31 cellular contexts compared by ENCODE assay signal in the genomic region with DNA sequence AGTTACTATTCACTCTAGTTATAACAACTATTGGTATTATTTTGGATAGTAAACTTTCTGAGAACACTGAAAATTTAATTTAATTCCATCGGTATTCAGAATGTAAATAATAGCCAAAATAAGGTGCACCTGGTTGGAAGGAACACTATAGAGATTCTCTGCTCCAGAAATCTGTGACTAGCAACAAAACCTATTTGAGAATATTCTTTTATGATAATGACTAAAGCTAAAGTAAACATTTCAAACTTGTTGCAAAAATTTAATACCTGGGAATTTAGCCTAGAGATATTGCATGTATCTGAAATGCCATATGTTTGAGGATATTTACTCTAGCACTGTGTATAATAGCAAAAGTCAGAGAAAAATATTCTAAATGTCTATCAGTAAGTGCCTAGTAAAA.
"Had no signal": no experiment of that assay in that cellular context is flagged by ENCODE, and none has a peak within 500 bp of the region (broad histone marks: within the 10 kb centered on the region; RNA-seq: fewer than 3 reads in every experiment).

No MANE protein-coding gene starts in this region.

- H3K9me3 ChIP-seq: adrenal gland, ascending aorta, body of pancreas, breast epithelium had no signal

- H3K36me3 ChIP-seq: adrenal gland, ascending aorta, brain microvascular endothelial cell, breast epithelium, cardiac muscle cell had no signal

- H3K4me1 ChIP-seq: adrenal gland, ascending aorta, body of pancreas, breast epithelium had no signal

- H3K27ac ChIP-seq: adrenal gland, ascending aorta, body of pancreas, brain microvascular endothelial cell, cardiac muscle cell had no signal

- DNase-seq: activated effector memory CD4-positive, alpha-beta T cell treated with anti-CD3 and anti-CD28 coated beads, Interleukin-2, amount 50 U/mL, for 16 hours; activated effector memory CD4-positive, alpha-beta T cell treated with Interleukin-2 at 50 U/mL for 16 hours; activated gamma-delta T cell; activated gamma-delta T cell treated with Interleukin-2 at 50 U/mL for 16 hours; activated naive CD4-positive, alpha-beta T cell; activated naive CD4-positive, alpha-beta T cell treated with anti-CD3 and anti-CD28 coated beads for 36 hours; activated naive CD4-positive, alpha-beta T cell treated with anti-CD3 and anti-CD28 coated beads, Interleukin-2, amount 10 ng/mL, durations not matched to agents 7 days and 5 days; activated naive CD4-positive, alpha-beta T cell treated with anti-CD3 and anti-CD28 coated beads, Interleukin-2, amount 50 U/mL, for 16 hours; activated naive CD4-positive, alpha-beta T cell treated with Interleukin-2 at 50 U/mL for 16 hours; activated naive CD8-positive, alpha-beta T cell treated with anti-CD3 and anti-CD28 coated beads for 36 hours; activated naive CD8-positive, alpha-beta T cell treated with anti-CD3 and anti-CD28 coated beads, Interleukin-2, amount 10 ng/mL, durations not matched to agents 7 days and 5 days; activated naive CD8-positive, alpha-beta T cell treated with anti-CD3 and anti-CD28 coated beads, Interleukin-2, amount 50 U/mL, for 24 hours; activated T-cell treated with anti-CD3 and anti-CD28 coated beads, Interleukin-2, amount 50 U/mL, for 24 hours; activated T-cell treated with anti-CD3 and anti-CD28 coated beads, Interleukin-2, amount 50 U/mL, for 4 hours; activated T-cell treated with anti-CD3 and anti-CD28 coated beads, Interleukin-2, amount 50 U/mL, for 48 hours; activated T-cell treated with anti-CD3 and anti-CD28 coated beads, Interleukin-2, amount 50 U/mL, for 72 hours; adrenal gland; amniotic stem cell; amygdala; anterior cingulate cortex; aorta; body of pancreas; brain microvascular endothelial cell; caudate nucleus; central memory CD4-positive, alpha-beta T cell; cerebellar nuclear complex had no signal

- ATAC-seq: activated naive CD4-positive, alpha-beta T cell treated with anti-CD3 and anti-CD28 coated beads, Interleukin-2, amount 50 U/mL, for 72 hours; activated naive CD8-positive, alpha-beta T cell treated with anti-CD3 and anti-CD28 coated beads, Interleukin-2, amount 50 U/mL, for 24 hours; activated T-cell treated with anti-CD3 and anti-CD28 coated beads, Interleukin-2, amount 50 U/mL, for 4 hours; activated T-cell treated with anti-CD3 and anti-CD28 coated beads, Interleukin-2, amount 50 U/mL, for 72 hours; activated T-helper 17 cell treated with anti-CD3 and anti-CD28 coated beads, Interleukin-2, amount 50 U/mL, for 72 hours; body of pancreas had no signal

- H3K27me3 ChIP-seq: adrenal gland, ascending aorta, body of pancreas, brain microvascular endothelial cell, breast epithelium, cardiac muscle cell had no signal

- H3K4me3 ChIP-seq: adrenal gland, ascending aorta, body of pancreas, breast epithelium, cardiac muscle cell had no signal
